8 cellular contexts compared by ENCODE assay signal in genomic region chr6:36594816-36595167, GRCh38. TPM values are rescaled to one million over a fixed set of nuclear protein-coding genes. Genes with fewer than 3 reads are reported as not detected.
DNase-seq lines count a peak whose midpoint lies in the region; TF ChIP-seq lines count a peak whose summit lies in the region.

No MANE protein-coding gene starts in this region.

- H3K36me3 ChIP-seq in neural cell (ENCODE audit: insufficient read depth, low read length), result peaks cover 26% of the 10 kb centered on the region

- H3K9ac ChIP-seq in neural cell (ENCODE audit: low read length), result peak overlapping the region; percentile 91

- no peak overlapping the region for H3K4me2 ChIP-seq in neural cell (ENCODE audit: low read length)

- H3K9me3 ChIP-seq in neural cell (ENCODE audit: low read length), result no peaks in the 10 kb centered on the region

- H3K27ac ChIP-seq in epithelial cell of prostate, result peak overlapping the region; percentile 95
- peak overlapping the region; percentile 99 for H3K27ac ChIP-seq in neural cell (ENCODE audit: low read length)

- H3K27me3 ChIP-seq in neural cell (ENCODE audit: insufficient read depth, low read depth, low read length), result no peaks in the 10 kb centered on the region

- H3K4me3 ChIP-seq in GM12875 (ENCODE audit: low read depth, low read length) (peak overlapping the region; percentile 75), neural cell (ENCODE audit: low read length) (peak overlapping the region; percentile 72)

- H4K20me1 ChIP-seq in neural cell (ENCODE audit: insufficient read depth), result peaks cover 44% of the 10 kb centered on the region

- peaks cover 54% of the 10 kb centered on the region for H3K79me2 ChIP-seq in neural cell (replicated peaks; ENCODE audit: insufficient read depth, low read length)

- no peak for TF ChIP-seq EP300 in neural cell (conservative IDR thresholded peaks at IDR 0.05; ENCODE audit: poor library complexity, severe bottlenecking)

- TF ChIP-seq RAD21 in neural cell (conservative IDR thresholded peaks at IDR 0.05), result no peak

- DNase-seq in epithelial cell of prostate (ENCODE audit: low read depth, low spot score), result no peak
- DNase-seq in GM10266 (ENCODE audit: extremely low spot score), result no peak
- no peak for DNase-seq in UCSD-AML1 (lab: John Stamatoyannopoulos, UW; ENCODE audit: unreplicated experiment)
- no peak for DNase-seq in cerebellum (ENCODE audit: low spot score)
- no peak for DNase-seq in AG08395 (ENCODE audit: low spot score)

- H3F3A ChIP-seq in neural cell (ENCODE audit: insufficient read depth, low read length, poor library complexity, severe bottlenecking), result peaks cover 11% of the 10 kb centered on the region

- H2AFZ ChIP-seq in neural cell (ENCODE audit: low read depth, low read length), result peak overlapping the region; percentile 28

- H3K9me2 ChIP-seq in neural cell (ENCODE audit: insufficient read depth, low read length), result no peaks in the 10 kb centered on the region

- no peak for TF ChIP-seq CTCF in GM12875 (IDR thresholded peaks at IDR 0.05; ENCODE audit: borderline replicate concordance, insufficient read depth, low read depth, low read length)
- TF ChIP-seq CTCF in neural cell (IDR thresholded peaks at IDR 0.05; ENCODE audit: poor library complexity, severe bottlenecking), result no peak
- no peak for TF ChIP-seq CTCF in GM10266 (IDR thresholded peaks at IDR 0.05; ENCODE audit: control insufficient read depth, insufficient read depth, low read depth, missing control alignments)

TF ChIP-seq in PFSK-1, 5 proteins besides CTCF, POLR2A, EP300 and RAD21:
- no peak for TF ChIP-seq TAF1 (IDR thresholded peaks at IDR 0.05; ENCODE audit: borderline replicate concordance, insufficient read depth, low read length)
- TF ChIP-seq SIN3A (IDR thresholded peaks at IDR 0.05; ENCODE audit: borderline replicate concordance, insufficient read depth, low read length), result peak; percentile 63; the same call in 1 of the 2 replicates

TF ChIP-seq in neural cell, 6 proteins besides CTCF, POLR2A, EP300 and RAD21:
- no peak for TF ChIP-seq REST (IDR thresholded peaks at IDR 0.05; ENCODE audit: borderline replicate concordance)
- no peak for TF ChIP-seq TAF1 (IDR thresholded peaks at IDR 0.05; ENCODE audit: low read depth)
- no peak for TF ChIP-seq SMC3 (conservative IDR thresholded peaks at IDR 0.05; ENCODE audit: poor library complexity)
- TF ChIP-seq MXI1 (conservative IDR thresholded peaks at IDR 0.05; ENCODE audit: poor library complexity, severe bottlenecking), result no peak
- TF ChIP-seq POLR2AphosphoS5 (IDR thresholded peaks at IDR 0.05), result no peak
- TF ChIP-seq EZH2 (IDR thresholded peaks at IDR 0.05; ENCODE audit: borderline replicate concordance, insufficient read depth, low read length, poor library complexity, severe bottlenecking), result no peak

RNA-seq across cellular contexts. Expression of gene SRSF3, which starts 0.6 kb away (rescaled TPM):
- polyA plus RNA-seq in PFSK-1 (2012; ENCODE audit: insufficient read length, low read depth), result 235 TPM
- polyA plus RNA-seq in neural cell, result 393 and 508 TPM in 2 replicates
- 360 and 404 TPM in 2 replicates for polyA minus RNA-seq in neural cell
- total RNA-seq in cerebellum, result 169 TPM

RNA-seq across cellular contexts. Expression of gene STK38, which starts 47.5 kb away (rescaled TPM):
- 15.7 TPM for polyA plus RNA-seq in PFSK-1 (2012; ENCODE audit: insufficient read length, low read depth)
- 58.7 and 59.3 TPM in 2 replicates for polyA plus RNA-seq in neural cell
- 28.2 and 37.6 TPM in 2 replicates for polyA minus RNA-seq in neural cell
- total RNA-seq in cerebellum, result 19.1 TPM
